In the genomic region with DNA sequence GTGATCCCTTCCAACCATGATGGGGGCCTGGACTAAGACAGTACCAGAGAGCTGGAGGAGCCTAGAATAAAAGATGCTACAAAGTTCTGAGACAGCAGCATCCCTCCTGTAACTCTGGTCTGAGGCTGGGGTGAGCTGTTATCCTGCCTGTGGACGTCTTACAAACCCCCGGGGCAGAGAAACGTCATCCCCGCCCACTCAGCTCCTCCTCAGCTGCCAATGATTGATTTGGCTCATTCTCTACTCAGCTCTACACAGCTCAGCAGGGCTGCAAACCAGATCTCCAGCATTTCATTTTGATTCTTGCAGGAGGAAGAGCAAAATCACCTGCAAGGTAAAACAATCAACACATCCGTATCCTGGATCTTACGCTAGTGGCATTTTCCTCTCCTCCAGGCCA, we compare ENCODE assay signal across 22 cellular contexts.
A peak's percentile ranks its signal among the peaks of the same experiment; 100 is the strongest.
DNase-seq lines count a peak whose midpoint lies in the region; ATAC-seq and TF ChIP-seq lines count a peak whose summit lies in the region.
"Had no signal": no experiment of that assay in that cellular context is flagged by ENCODE, and none has a peak within 500 bp of the region (broad histone marks: within the 10 kb centered on the region; RNA-seq: fewer than 3 reads in every experiment).

No MANE protein-coding gene starts in this region.

- POLR2A ChIA-PET in GM10248 (lab: Yijun Ruan, JAX) = no interaction called here

- no peak for TF ChIP-seq CTCF in foreskin fibroblast (IDR thresholded peaks at IDR 0.05; ENCODE audit: low read depth, low read length)
- no peak for TF ChIP-seq CTCF in GM10248 (IDR thresholded peaks at IDR 0.05; ENCODE audit: control extremely low read depth, extremely low read depth, low read depth, missing control alignments)

- ATAC-seq in HG03520 (IDR thresholded peaks at IDR 0.05; ENCODE audit: unreplicated experiment) (no peak), GM19324 (IDR thresholded peaks at IDR 0.05; ENCODE audit: low FRiP score, unreplicated experiment) (no peak), SK-N-SH treated with all-trans-retinoic acid at 6 μM for 48 hours (no peak)
- ATAC-seq: activated CD4-positive, alpha-beta T cell treated with anti-CD3 and anti-CD28 coated beads for 36 hours; K562 had no signal

- CTCF ChIA-PET in GM10248 (lab: Yijun Ruan, JAX) = interaction anchor here (1.1 kb wide), 1 partner anchor 31 kb away, joined by 4 read pairs; no protein-coding TSS in a partner anchor

- H3K4me3 ChIP-seq in foreskin fibroblast (ENCODE audit: low read depth in 1 of 2, low read length in 2 of 2) = no peak overlapping the region
- H3K4me3 ChIP-seq: breast epithelium, K562, right atrium auricular region, thoracic aorta had no signal

- DNase-seq in COLO829 (ENCODE audit: low spot score) = peak; percentile 23
- DNase-seq in EL = peak; percentile 26
- peak; percentile 27 for DNase-seq in NCI-H345 (lab: John Stamatoyannopoulos, UW)
- peak; percentile 6 to 35 for DNase-seq in foreskin fibroblast
- no peak for DNase-seq in GM10248 (ENCODE audit: extremely low spot score)
- DNase-seq: activated CD4-positive, alpha-beta T cell treated with anti-CD3 and anti-CD28 coated beads for 36 hours; activated effector memory CD4-positive, alpha-beta T cell treated with anti-CD3 and anti-CD28 coated beads, Interleukin-2, amount 50 U/mL, for 16 hours; hypothalamus; left cardiac atrium; NCI-H1417 treated with DMSO at 0.1 percent for 48 hours; NCI-H524; nephron progenitor cell; SIG-M5; stimulated activated CD4-positive, alpha-beta T cell treated with anti-CD3 and anti-CD28 coated beads, Interleukin-1b, Interleukin-23, amount 100 ng/mL, for 48 hours; stimulated activated naive CD4-positive, alpha-beta T cell treated with Interleukin-2 at 50 U/mL for 16 hours had no signal

TF ChIP-seq in SK-N-SH treated with all-trans-retinoic acid at 6 μM for 48 hours, 23 proteins besides CTCF, POLR2A, EP300 and RAD21:
- TF ChIP-seq, protein P1, sequence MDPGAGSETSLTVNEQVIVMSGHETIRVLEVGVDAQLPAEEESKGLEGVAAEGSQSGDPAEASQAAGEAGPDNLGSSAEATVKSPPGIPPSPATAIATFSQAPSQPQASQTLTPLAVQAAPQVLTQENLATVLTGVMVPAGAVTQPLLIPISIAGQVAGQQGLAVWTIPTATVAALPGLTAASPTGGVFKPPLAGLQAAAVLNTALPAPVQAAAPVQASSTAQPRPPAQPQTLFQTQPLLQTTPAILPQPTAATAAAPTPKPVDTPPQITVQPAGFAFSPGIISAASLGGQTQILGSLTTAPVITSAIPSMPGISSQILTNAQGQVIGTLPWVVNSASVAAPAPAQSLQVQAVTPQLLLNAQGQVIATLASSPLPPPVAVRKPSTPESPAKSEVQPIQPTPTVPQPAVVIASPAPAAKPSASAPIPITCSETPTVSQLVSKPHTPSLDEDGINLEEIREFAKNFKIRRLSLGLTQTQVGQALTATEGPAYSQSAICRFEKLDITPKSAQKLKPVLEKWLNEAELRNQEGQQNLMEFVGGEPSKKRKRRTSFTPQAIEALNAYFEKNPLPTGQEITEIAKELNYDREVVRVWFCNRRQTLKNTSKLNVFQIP (CRISPR knock-in tag; IDR thresholded peaks at IDR 0.05; ENCODE audit: borderline replicate concordance, low read depth) = no peak
- TF ChIP-seq, protein P2, sequence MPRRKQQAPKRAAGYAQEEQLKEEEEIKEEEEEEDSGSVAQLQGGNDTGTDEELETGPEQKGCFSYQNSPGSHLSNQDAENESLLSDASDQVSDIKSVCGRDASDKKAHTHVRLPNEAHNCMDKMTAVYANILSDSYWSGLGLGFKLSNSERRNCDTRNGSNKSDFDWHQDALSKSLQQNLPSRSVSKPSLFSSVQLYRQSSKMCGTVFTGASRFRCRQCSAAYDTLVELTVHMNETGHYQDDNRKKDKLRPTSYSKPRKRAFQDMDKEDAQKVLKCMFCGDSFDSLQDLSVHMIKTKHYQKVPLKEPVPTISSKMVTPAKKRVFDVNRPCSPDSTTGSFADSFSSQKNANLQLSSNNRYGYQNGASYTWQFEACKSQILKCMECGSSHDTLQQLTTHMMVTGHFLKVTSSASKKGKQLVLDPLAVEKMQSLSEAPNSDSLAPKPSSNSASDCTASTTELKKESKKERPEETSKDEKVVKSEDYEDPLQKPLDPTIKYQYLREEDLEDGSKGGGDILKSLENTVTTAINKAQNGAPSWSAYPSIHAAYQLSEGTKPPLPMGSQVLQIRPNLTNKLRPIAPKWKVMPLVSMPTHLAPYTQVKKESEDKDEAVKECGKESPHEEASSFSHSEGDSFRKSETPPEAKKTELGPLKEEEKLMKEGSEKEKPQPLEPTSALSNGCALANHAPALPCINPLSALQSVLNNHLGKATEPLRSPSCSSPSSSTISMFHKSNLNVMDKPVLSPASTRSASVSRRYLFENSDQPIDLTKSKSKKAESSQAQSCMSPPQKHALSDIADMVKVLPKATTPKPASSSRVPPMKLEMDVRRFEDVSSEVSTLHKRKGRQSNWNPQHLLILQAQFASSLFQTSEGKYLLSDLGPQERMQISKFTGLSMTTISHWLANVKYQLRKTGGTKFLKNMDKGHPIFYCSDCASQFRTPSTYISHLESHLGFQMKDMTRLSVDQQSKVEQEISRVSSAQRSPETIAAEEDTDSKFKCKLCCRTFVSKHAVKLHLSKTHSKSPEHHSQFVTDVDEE (CRISPR knock-in tag; IDR thresholded peaks at IDR 0.05) = no peak
- TF ChIP-seq ZNF70 (CRISPR knock-in tag; IDR thresholded peaks at IDR 0.05) = no peak
- TF ChIP-seq ZNF8 (CRISPR knock-in tag; IDR thresholded peaks at IDR 0.05) = no peak
- TF ChIP-seq, protein P3, sequence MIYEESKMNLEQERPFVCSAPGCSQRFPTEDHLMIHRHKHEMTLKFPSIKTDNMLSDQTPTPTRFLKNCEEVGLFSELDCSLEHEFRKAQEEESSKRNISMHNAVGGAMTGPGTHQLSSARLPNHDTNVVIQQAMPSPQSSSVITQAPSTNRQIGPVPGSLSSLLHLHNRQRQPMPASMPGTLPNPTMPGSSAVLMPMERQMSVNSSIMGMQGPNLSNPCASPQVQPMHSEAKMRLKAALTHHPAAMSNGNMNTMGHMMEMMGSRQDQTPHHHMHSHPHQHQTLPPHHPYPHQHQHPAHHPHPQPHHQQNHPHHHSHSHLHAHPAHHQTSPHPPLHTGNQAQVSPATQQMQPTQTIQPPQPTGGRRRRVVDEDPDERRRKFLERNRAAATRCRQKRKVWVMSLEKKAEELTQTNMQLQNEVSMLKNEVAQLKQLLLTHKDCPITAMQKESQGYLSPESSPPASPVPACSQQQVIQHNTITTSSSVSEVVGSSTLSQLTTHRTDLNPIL (CRISPR knock-in tag; IDR thresholded peaks at IDR 0.05; ENCODE audit: low read depth) = no peak
- no peak for TF ChIP-seq ZNF565 (CRISPR knock-in tag; conservative IDR thresholded peaks at IDR 0.05; ENCODE audit: low read depth)
- no peak for TF ChIP-seq ISL1 (CRISPR knock-in tag; IDR thresholded peaks at IDR 0.05)
- TF ChIP-seq, protein P4, sequence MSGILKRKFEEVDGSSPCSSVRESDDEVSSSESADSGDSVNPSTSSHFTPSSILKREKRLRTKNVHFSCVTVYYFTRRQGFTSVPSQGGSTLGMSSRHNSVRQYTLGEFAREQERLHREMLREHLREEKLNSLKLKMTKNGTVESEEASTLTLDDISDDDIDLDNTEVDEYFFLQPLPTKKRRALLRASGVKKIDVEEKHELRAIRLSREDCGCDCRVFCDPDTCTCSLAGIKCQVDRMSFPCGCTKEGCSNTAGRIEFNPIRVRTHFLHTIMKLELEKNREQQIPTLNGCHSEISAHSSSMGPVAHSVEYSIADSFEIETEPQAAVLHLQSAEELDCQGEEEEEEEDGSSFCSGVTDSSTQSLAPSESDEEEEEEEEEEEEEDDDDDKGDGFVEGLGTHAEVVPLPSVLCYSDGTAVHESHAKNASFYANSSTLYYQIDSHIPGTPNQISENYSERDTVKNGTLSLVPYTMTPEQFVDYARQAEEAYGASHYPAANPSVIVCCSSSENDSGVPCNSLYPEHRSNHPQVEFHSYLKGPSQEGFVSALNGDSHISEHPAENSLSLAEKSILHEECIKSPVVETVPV (CRISPR knock-in tag; IDR thresholded peaks at IDR 0.05) = no peak
- TF ChIP-seq BACH2 (CRISPR knock-in tag; IDR thresholded peaks at IDR 0.05; ENCODE audit: borderline replicate concordance) = no peak
- TF ChIP-seq ZC3H10 (CRISPR knock-in tag; IDR thresholded peaks at IDR 0.05) = no peak
- no peak for TF ChIP-seq SNAI2 (CRISPR knock-in tag; IDR thresholded peaks at IDR 0.05)
- TF ChIP-seq, protein P5, sequence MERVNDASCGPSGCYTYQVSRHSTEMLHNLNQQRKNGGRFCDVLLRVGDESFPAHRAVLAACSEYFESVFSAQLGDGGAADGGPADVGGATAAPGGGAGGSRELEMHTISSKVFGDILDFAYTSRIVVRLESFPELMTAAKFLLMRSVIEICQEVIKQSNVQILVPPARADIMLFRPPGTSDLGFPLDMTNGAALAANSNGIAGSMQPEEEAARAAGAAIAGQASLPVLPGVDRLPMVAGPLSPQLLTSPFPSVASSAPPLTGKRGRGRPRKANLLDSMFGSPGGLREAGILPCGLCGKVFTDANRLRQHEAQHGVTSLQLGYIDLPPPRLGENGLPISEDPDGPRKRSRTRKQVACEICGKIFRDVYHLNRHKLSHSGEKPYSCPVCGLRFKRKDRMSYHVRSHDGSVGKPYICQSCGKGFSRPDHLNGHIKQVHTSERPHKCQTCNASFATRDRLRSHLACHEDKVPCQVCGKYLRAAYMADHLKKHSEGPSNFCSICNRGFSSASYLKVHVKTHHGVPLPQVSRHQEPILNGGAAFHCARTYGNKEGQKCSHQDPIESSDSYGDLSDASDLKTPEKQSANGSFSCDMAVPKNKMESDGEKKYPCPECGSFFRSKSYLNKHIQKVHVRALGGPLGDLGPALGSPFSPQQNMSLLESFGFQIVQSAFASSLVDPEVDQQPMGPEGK (CRISPR knock-in tag; IDR thresholded peaks at IDR 0.05; ENCODE audit: borderline replicate concordance) = no peak
- TF ChIP-seq ZFP3 (CRISPR knock-in tag; IDR thresholded peaks at IDR 0.05) = no peak
- no peak for TF ChIP-seq TOX (CRISPR knock-in tag; IDR thresholded peaks at IDR 0.05; ENCODE audit: borderline replicate concordance)
- no peak for TF ChIP-seq RARB (CRISPR knock-in tag; IDR thresholded peaks at IDR 0.05)
